In genomic region chr17:2331303-2331702, GRCh38 we compare ENCODE assay signal across 2 cellular contexts.
TF ChIP-seq lines count a peak whose summit lies in the region.

No MANE protein-coding gene starts in this region.

TF ChIP-seq in HCT116, 20 proteins besides CTCF, POLR2A, EP300 and RAD21:
- TF ChIP-seq ZNF274 (IDR thresholded peaks at IDR 0.05; ENCODE audit: low read depth, low read length) (no peak), POLR2AphosphoS5 (IDR thresholded peaks at IDR 0.05; ENCODE audit: low read depth, low read length) (no peak), CEBPB (IDR thresholded peaks at IDR 0.05; ENCODE audit: low read depth) (no peak), MAX (IDR thresholded peaks at IDR 0.05) (no peak), SRF (IDR thresholded peaks at IDR 0.05; ENCODE audit: low read depth) (no peak), ZFX (IDR thresholded peaks at IDR 0.05) (no peak), FOSL1 (IDR thresholded peaks at IDR 0.05; ENCODE audit: low read depth) (no peak), CBX3 (IDR thresholded peaks at IDR 0.05; ENCODE audit: low read depth) (no peak), EZH2phosphoT487 (IDR thresholded peaks at IDR 0.05; ENCODE audit: borderline replicate concordance) (no peak), JUND (IDR thresholded peaks at IDR 0.05) (no peak), ELF1 (IDR thresholded peaks at IDR 0.05; ENCODE audit: borderline replicate concordance, low read depth) (no peak), REST (IDR thresholded peaks at IDR 0.05; ENCODE audit: low read depth) (no peak), SP1 (IDR thresholded peaks at IDR 0.05; ENCODE audit: low read depth) (no peak), YY1 (IDR thresholded peaks at IDR 0.05; ENCODE audit: extremely low read depth, insufficient replicate concordance, low read depth, low read length) (no peak), EZH2 (IDR thresholded peaks at IDR 0.05) (no peak), SIN3A (IDR thresholded peaks at IDR 0.05; ENCODE audit: low read depth) (no peak), EGR1 (IDR thresholded peaks at IDR 0.05; ENCODE audit: low read depth) (no peak)
- TF ChIP-seq, protein P1, sequence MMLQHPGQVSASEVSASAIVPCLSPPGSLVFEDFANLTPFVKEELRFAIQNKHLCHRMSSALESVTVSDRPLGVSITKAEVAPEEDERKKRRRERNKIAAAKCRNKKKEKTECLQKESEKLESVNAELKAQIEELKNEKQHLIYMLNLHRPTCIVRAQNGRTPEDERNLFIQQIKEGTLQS (IDR thresholded peaks at IDR 0.05) = no peak

TF ChIP-seq in K562, 482 proteins besides CTCF, POLR2A, EP300 and RAD21:
- TF ChIP-seq ZNF165 (CRISPR knock-in tag; IDR thresholded peaks at IDR 0.05; ENCODE audit: borderline replicate concordance) (no peak), RBFOX2 (IDR thresholded peaks at IDR 0.05; ENCODE audit: low read depth, low read length) (0 out of 2 replicates have a peak, but pooled peaks have one; percentile 15)
